In genomic region chr6:90008189-90008907, GRCh38 we compare ENCODE assay signal across 10 cellular contexts.
DNase-seq lines count a peak whose midpoint lies in the region; ATAC-seq, FAIRE-seq and TF ChIP-seq lines count a peak whose summit lies in the region.
"Had no signal": no experiment of that assay in that cellular context is flagged by ENCODE, and none has a peak within 500 bp of the region (broad histone marks: within the 10 kb centered on the region; RNA-seq: fewer than 3 reads in every experiment).

No MANE protein-coding gene starts in this region.

- TF ChIP-seq RAD21 in GM12878 (IDR thresholded peaks at IDR 0.05; ENCODE audit: insufficient read depth, low read depth, low read length), result no peak

- peaks cover 0 to 1% (median 0%) of the 10 kb centered on the region in 7 donors for H3K9me3 Mint-ChIP-seq in CD4-positive, CD25-positive, alpha-beta regulatory T cell

- no peak for TF ChIP-seq EP300 in GM12878 (IDR thresholded peaks at IDR 0.05; ENCODE audit: borderline replicate concordance in 1 of 2, control insufficient read depth in 1 of 2, low read depth in 2 of 2, low read length in 2 of 2)

- intact Hi-C loops in GM12878 (cut with micrococcal nuclease; ENCODE audit: unreplicated experiment) (no loop called here), esophagus squamous epithelium (cut with DNase I) (no loop called here)

- no peak for TF ChIP-seq CTCF in GM12878 (IDR thresholded peaks at IDR 0.05 in 2 of 3, conservative IDR thresholded peaks at IDR 0.05 in 1 of 3; ENCODE audit: control insufficient read depth in 2 of 3, extremely low read depth in 1 of 3, insufficient read depth in 1 of 3, low read depth in 3 of 3, low read length in 3 of 3)
- TF ChIP-seq CTCF in esophagus squamous epithelium (IDR thresholded peaks at IDR 0.05), result no peak

- no peak for FAIRE-seq in GM12878 (lab: Jason Lieb, UNC)

- BruUV-seq in GM12878 (replicated peaks; lab: Mats Ljungman, UMichigan), result no TSS peak

- no peaks in the 10 kb centered on the region for H3K4me1 ChIP-seq in CD4-positive, CD25-positive, alpha-beta regulatory T cell (ENCODE audit: control insufficient read depth, insufficient read depth, low read length, poor library complexity, severe bottlenecking)
- H3K4me1 ChIP-seq in GM12878 (ENCODE audit: control insufficient read depth, insufficient read depth, low read length), result no peaks in the 10 kb centered on the region
- H3K4me1 ChIP-seq in esophagus squamous epithelium, result no peaks in the 10 kb centered on the region

- no peaks in the 10 kb centered on the region for H3K9me3 ChIP-seq in CD4-positive, CD25-positive, alpha-beta regulatory T cell (ENCODE audit: control insufficient read depth in 2 of 2, low read length in 2 of 2)
- H3K9me3 ChIP-seq in GM12878 (replicated peaks; ENCODE audit: control insufficient read depth, insufficient read depth, low read length), result no peaks in the 10 kb centered on the region
- no peaks in the 10 kb centered on the region for H3K9me3 ChIP-seq in esophagus squamous epithelium

- no peak overlapping the region for H3K4me3 ChIP-seq in CD4-positive, CD25-positive, alpha-beta regulatory T cell (ENCODE audit: low read depth, low read length)
- H3K4me3 ChIP-seq in GM12878, result no peak overlapping the region
- no peak overlapping the region for H3K4me3 ChIP-seq in esophagus squamous epithelium

- DNase-seq in CD4-positive, CD25-positive, alpha-beta regulatory T cell, result peak in 1 of 3 donors; percentile 41
- DNase-seq in GM12878 (ENCODE audit: low read depth, low spot score), result peak; percentile 11
- no peak for DNase-seq in epidermal melanocyte (ENCODE audit: insufficient read length, low spot score)
- no peak for DNase-seq in esophagus squamous epithelium (lab: John Stamatoyannopoulos, UW)
- DNase-seq in NCI-H2029 (lab: John Stamatoyannopoulos, UW), result no peak
- no peak for DNase-seq in AG08395 (ENCODE audit: low spot score)
- DNase-seq: NCI-H2227 treated with DMSO at 0.1 percent for 48 hours had no signal

- no peak overlapping the region for H3K4me2 ChIP-seq in GM12878 (ENCODE audit: control insufficient read depth, insufficient read depth)

- no peak overlapping the region for H2AFZ ChIP-seq in GM12878 (ENCODE audit: control insufficient read depth, low read depth, low read length)

- no peak overlapping the region for H3K9ac ChIP-seq in GM12878 (ENCODE audit: control insufficient read depth, insufficient read depth, low read length)

- H3K27me3 ChIP-seq in CD4-positive, CD25-positive, alpha-beta regulatory T cell (ENCODE audit: control insufficient read depth, insufficient read depth, low read length), result no peaks in the 10 kb centered on the region
- H3K27me3 ChIP-seq in GM12878 (replicated peaks in 1 of 2; ENCODE audit: control insufficient read depth in 2 of 2, insufficient read depth in 2 of 2, low read length in 1 of 2), result peaks cover 0 to 2% of the 10 kb centered on the region in 2 experiments; a peak in 1 of 4 replicates
- H3K27me3 ChIP-seq in esophagus squamous epithelium, result no peaks in the 10 kb centered on the region

- CTCF ChIA-PET in GM12878 (lab: Yijun Ruan, JAX), result interaction anchor here (1.2 kb wide), 1 partner anchor 471 kb away, joined by 3 read pairs; no protein-coding TSS in a partner anchor

- no peak overlapping the region for H3K27ac ChIP-seq in CD4-positive, CD25-positive, alpha-beta regulatory T cell (ENCODE audit: insufficient read depth, low read length, poor library complexity, severe bottlenecking)
- H3K27ac ChIP-seq in GM12878 (ENCODE audit: control insufficient read depth, insufficient read depth) (no peak overlapping the region), esophagus squamous epithelium (no peak overlapping the region)

- RAD21 ChIA-PET in GM12878 (lab: Charles Lee; ENCODE audit: unreplicated experiment), result no interaction called here

- no peaks in the 10 kb centered on the region for H4K20me1 ChIP-seq in GM12878 (ENCODE audit: control insufficient read depth, insufficient read depth)

- H3K36me3 Mint-ChIP-seq in CD4-positive, CD25-positive, alpha-beta regulatory T cell, result peaks cover 31% of the 10 kb centered on the region

- TF ChIP-seq POLR2A in GM12878 (IDR thresholded peaks at IDR 0.05; ENCODE audit: low read depth, low read length) (no peak), esophagus squamous epithelium (IDR thresholded peaks at IDR 0.05) (no peak)

- peaks cover 4 to 15% (median 11%) of the 10 kb centered on the region in 4 donors for H3K4me1 Mint-ChIP-seq in CD4-positive, CD25-positive, alpha-beta regulatory T cell

- WGBS in GM12878 (ENCODE audit: insufficient coverage, insufficient replicate concordance, low lambda C conversion rate, missing lambda C conversion rate), result 4% methylated on average over 9 of the region's 9 CpGs
- 68 to 75% methylated on average over 5 to 9 of the region's 9 CpGs for WGBS in esophagus squamous epithelium, 2 donors

- ATAC-seq in CD4-positive, CD25-positive, alpha-beta regulatory T cell (ENCODE audit: low read depth in 2 of 2), result no peak
- ATAC-seq in GM19455 (IDR thresholded peaks at IDR 0.05; ENCODE audit: unreplicated experiment), result peak; percentile 53
- peak; percentile 73 for ATAC-seq in HG03378 (IDR thresholded peaks at IDR 0.05; ENCODE audit: unreplicated experiment)
- peak; percentile 54 for ATAC-seq in GM12878

- peak overlapping the region in 2 of 3 donors; percentile 12 to 77 for H3K27ac Mint-ChIP-seq in CD4-positive, CD25-positive, alpha-beta regulatory T cell

- no peaks in the 10 kb centered on the region for H3K79me2 ChIP-seq in GM12878 (ENCODE audit: control insufficient read depth, insufficient read depth, low read length)

- H3K27me3 Mint-ChIP-seq in CD4-positive, CD25-positive, alpha-beta regulatory T cell, result no peaks in the 10 kb centered on the region
- H3K27me3 Mint-ChIP-seq: brain had no signal

- in situ Hi-C loops in GM12878 (cut with MboI), result no loop called here

- SMC1A ChIA-PET in GM12878 (lab: Charles Lee; ENCODE audit: uncharacterized antibody, unreplicated experiment), result no interaction called here

- no peak overlapping the region for H3K4me3 Mint-ChIP-seq in CD4-positive, CD25-positive, alpha-beta regulatory T cell
- H3K4me3 Mint-ChIP-seq: brain had no signal

- POLR2A ChIA-PET in GM12878 (lab: Charles Lee), result interaction anchor here (0.6 kb wide), 1 partner anchor 360 kb away, joined by 3 read pairs; no protein-coding TSS in a partner anchor

- H3K36me3 ChIP-seq in CD4-positive, CD25-positive, alpha-beta regulatory T cell (ENCODE audit: control insufficient read depth, insufficient read depth, low read length), result peaks cover 2% of the 10 kb centered on the region
- H3K36me3 ChIP-seq in GM12878 (ENCODE audit: control insufficient read depth in 2 of 2, insufficient read depth in 2 of 2, low read length in 1 of 2) (no peaks in the 10 kb centered on the region), esophagus squamous epithelium (no peaks in the 10 kb centered on the region)

TF ChIP-seq in GM12878, 131 proteins besides CTCF, POLR2A, EP300 and RAD21:
- TF ChIP-seq CEBPB (IDR thresholded peaks at IDR 0.05; ENCODE audit: borderline replicate concordance in 1 of 2, low read depth in 2 of 2, low read length in 2 of 2) (no peak), ATF2 (IDR thresholded peaks at IDR 0.05; ENCODE audit: low read length) (no peak), RELA (IDR thresholded peaks at IDR 0.05; ENCODE audit: borderline replicate concordance, partially characterized antibody) (no peak), EED (IDR thresholded peaks at IDR 0.05; ENCODE audit: low read depth) (no peak), IRF5 (IDR thresholded peaks at IDR 0.05; ENCODE audit: borderline replicate concordance) (no peak)

Comparison
In these comparisons a context has a peak if more than half of its experiments do, and no peak if none do; other contexts are left out.
1. ATAC-seq: peak in GM19455 (single experiment), HG03378 (single experiment) and GM12878 (single experiment); none in CD4-positive, CD25-positive, alpha-beta regulatory T cell (0 of 2).